ENCODE assay signal across 8 cellular contexts in genomic region chr19:920051-920857, GRCh38. TPM values are rescaled to one million over a fixed set of nuclear protein-coding genes. Genes with fewer than 3 reads are reported as not detected.
A peak's percentile ranks its signal among the peaks of the same experiment; 100 is the strongest.
DNase-seq lines count a peak whose midpoint lies in the region; ATAC-seq and TF ChIP-seq lines count a peak whose summit lies in the region.

No MANE protein-coding gene starts in this region.

- H3K9me3 Mint-ChIP-seq in CD4-positive, CD25-positive, alpha-beta regulatory T cell, result peaks cover 0 to 3% (median 0%) of the 10 kb centered on the region in 7 donors

- peaks cover 59% of the 10 kb centered on the region for H3K4me1 ChIP-seq in CD4-positive, CD25-positive, alpha-beta regulatory T cell (ENCODE audit: control insufficient read depth, insufficient read depth, low read length, poor library complexity, severe bottlenecking)
- H3K4me1 ChIP-seq in mammary epithelial cell (ENCODE audit: insufficient read depth, low read length), result peaks cover 23% of the 10 kb centered on the region
- H3K4me1 ChIP-seq in ovary (ENCODE audit: insufficient read depth), result peaks cover 16% of the 10 kb centered on the region

- no peaks in the 10 kb centered on the region for H3K79me2 ChIP-seq in mammary epithelial cell (ENCODE audit: insufficient read depth, low read length)

- peak; percentile 62 to 80 (median 72) for DNase-seq in CD4-positive, CD25-positive, alpha-beta regulatory T cell
- peak; percentile 64 for DNase-seq in T-helper 22 cell (ENCODE audit: low read depth)
- DNase-seq in mammary epithelial cell, result peak; percentile 27
- DNase-seq in ovary, result peak in 3 of 5 donors; percentile 32 to 58 (median 43)
- no peak for DNase-seq in islet precursor cell
- no peak for DNase-seq in midbrain (lab: John Stamatoyannopoulos, UW)

- H3K4me1 Mint-ChIP-seq in CD4-positive, CD25-positive, alpha-beta regulatory T cell, result peaks cover 0 to 34% (median 13%) of the 10 kb centered on the region in 4 donors

- H2AFZ ChIP-seq in mammary epithelial cell (ENCODE audit: low read depth, low read length), result no peak overlapping the region

- BruUV-seq in mammary epithelial cell (replicated peaks; lab: Mats Ljungman, UMichigan), result no TSS peak

- no peaks in the 10 kb centered on the region for H3K36me3 Mint-ChIP-seq in CD4-positive, CD25-positive, alpha-beta regulatory T cell

- no peaks in the 10 kb centered on the region for H3K36me3 ChIP-seq in CD4-positive, CD25-positive, alpha-beta regulatory T cell (ENCODE audit: control insufficient read depth, insufficient read depth, low read length)
- H3K36me3 ChIP-seq in mammary epithelial cell (ENCODE audit: insufficient read depth, low read length) (no peaks in the 10 kb centered on the region), ovary (no peaks in the 10 kb centered on the region)

- peak overlapping the region; percentile 69 for H3K4me3 ChIP-seq in CD4-positive, CD25-positive, alpha-beta regulatory T cell (ENCODE audit: low read depth, low read length)
- H3K4me3 ChIP-seq in mammary epithelial cell (replicated peaks in 1 of 3; ENCODE audit: insufficient read depth in 1 of 3, low read depth in 2 of 3, low read length in 3 of 3) (no peak overlapping the region), ovary (no peak overlapping the region)

- intact Hi-C loops in mammary epithelial cell (cut with micrococcal nuclease), result no loop called here
- intact Hi-C loops in ovary (cut with DNase I), result loop anchor here in 2 of 4 donors (5.0 to 10.0 kb wide), 3 partner anchors 63 to 315 kb away; partner anchors contain the start of genes CBARP (in 1 of the 2), CFD (in 1 of the 2) and GPX4 (in 1 of the 2)

- H3K27ac Mint-ChIP-seq in CD4-positive, CD25-positive, alpha-beta regulatory T cell, result peak overlapping the region; percentile 6 to 85 (median 39)

- CTCF ChIA-PET in mammary epithelial cell (lab: Charles Lee; ENCODE audit: low non-redundant PET), result no interaction called here

- WGBS in mammary epithelial cell (ENCODE audit: low coverage, missing lambda C conversion rate), result 5% methylated on average over 28 of the region's 84 CpGs
- WGBS in ovary, 3 donors, result 1 to 3% (median 1%) methylated on average over 37 to 84 of the region's 84 CpGs

- dilution Hi-C loops in mammary epithelial cell (cut with HindIII; ENCODE audit: low sequenced_read_pairs), result no loop called here

- no peaks in the 10 kb centered on the region for H3K27me3 ChIP-seq in CD4-positive, CD25-positive, alpha-beta regulatory T cell (ENCODE audit: control insufficient read depth, insufficient read depth, low read length)
- H3K27me3 ChIP-seq in mammary epithelial cell (ENCODE audit: insufficient read depth, low read length) (peaks cover 18% of the 10 kb centered on the region), ovary (peaks cover 8% of the 10 kb centered on the region)

- H3K27ac ChIP-seq in CD4-positive, CD25-positive, alpha-beta regulatory T cell (ENCODE audit: insufficient read depth, low read length, poor library complexity, severe bottlenecking), result no peak overlapping the region
- no peak overlapping the region for H3K27ac ChIP-seq in mammary epithelial cell (ENCODE audit: insufficient read depth, low read depth, low read length)
- H3K27ac ChIP-seq in ovary, result no peak overlapping the region

- peak; percentile 45 to 51 for ATAC-seq in CD4-positive, CD25-positive, alpha-beta regulatory T cell (ENCODE audit: low read depth in 2 of 2)
- ATAC-seq in HG03432 (IDR thresholded peaks at IDR 0.05; ENCODE audit: unreplicated experiment), result peak; percentile 31
- ATAC-seq in HG03354 (IDR thresholded peaks at IDR 0.05; ENCODE audit: poor library complexity, severe bottlenecking, unreplicated experiment), result no peak

- no peak for TF ChIP-seq POLR2A in ovary (IDR thresholded peaks at IDR 0.05)

- TF ChIP-seq CTCF in mammary epithelial cell (conservative IDR thresholded peaks at IDR 0.05 in 1 of 2, IDR thresholded peaks at IDR 0.05 in 1 of 2; ENCODE audit: extremely low read depth in 1 of 2, insufficient read depth in 1 of 2, low read depth in 1 of 2, low read length in 2 of 2) (no peak), ovary (IDR thresholded peaks at IDR 0.05) (no peak)

- no peaks in the 10 kb centered on the region for H3K9me3 ChIP-seq in CD4-positive, CD25-positive, alpha-beta regulatory T cell (ENCODE audit: control insufficient read depth in 2 of 2, low read length in 2 of 2)
- H3K9me3 ChIP-seq in mammary epithelial cell (replicated peaks; ENCODE audit: insufficient read depth, low read length) (no peaks in the 10 kb centered on the region), ovary (no peaks in the 10 kb centered on the region)

- peaks cover 22% of the 10 kb centered on the region for H3K27me3 Mint-ChIP-seq in CD4-positive, CD25-positive, alpha-beta regulatory T cell

- H3K4me3 Mint-ChIP-seq in CD4-positive, CD25-positive, alpha-beta regulatory T cell, result peak overlapping the region; percentile 67 to 92 (median 85)

- in situ Hi-C loops in mammary epithelial cell (cut with MboI; ENCODE audit: low sequenced_read_pairs in 2 of 2), result loop anchor here (5.0 to 10.0 kb wide), 3 partner anchors 62 to 148 kb away; partner anchors contain the start of gene WDR18 (in 2 of the 2)

- no peak for TF ChIP-seq EP300 in ovary (IDR thresholded peaks at IDR 0.05)

- H3K4me2 ChIP-seq in mammary epithelial cell (ENCODE audit: insufficient read depth, low read depth, low read length), result peak overlapping the region; percentile 41

- H4K20me1 ChIP-seq in mammary epithelial cell (ENCODE audit: insufficient read depth, low read length), result no peaks in the 10 kb centered on the region

- H3K9ac ChIP-seq in mammary epithelial cell (ENCODE audit: insufficient read depth, low read length), result no peak overlapping the region

RNA-seq across cellular contexts. Expression of gene KISS1R, which starts 3.1 kb away (rescaled TPM):
- total RNA-seq in CD4-positive, CD25-positive, alpha-beta regulatory T cell, result 0.86 TPM
- 1 to 10 TPM in 1 of 4 donors, under 1 TPM in 2, not detected in 1; 0.21 to 1.2 (median 0.48) TPM for polyA plus RNA-seq in CD4-positive, CD25-positive, alpha-beta regulatory T cell
- total RNA-seq in mammary epithelial cell (not detected), ovary (under 1 TPM in 2 of 7 donors, not detected in 5; 0.28 to 0.90 TPM)
- polyA plus RNA-seq in mammary epithelial cell (0.05 TPM), ovary (not detected)
- polyA minus RNA-seq in mammary epithelial cell, result not detected

RNA-seq across cellular contexts. Expression of gene ARID3A, which starts 5.6 kb away (rescaled TPM):
- 14.4 TPM for total RNA-seq in CD4-positive, CD25-positive, alpha-beta regulatory T cell
- polyA plus RNA-seq in CD4-positive, CD25-positive, alpha-beta regulatory T cell, result 1 to 10 TPM in 2 of 4 donors, under 1 TPM in 2; 0.63 to 1.4 (median 0.99) TPM
- 10 to 100 TPM in 1 of 2 donors, 1 to 10 TPM in 1; 8.2 to 17.4 TPM for total RNA-seq in mammary epithelial cell
- 6.8 TPM for polyA plus RNA-seq in mammary epithelial cell
- polyA minus RNA-seq in mammary epithelial cell, result 2.6 TPM
- 1 to 10 TPM; 2.1 to 8.1 (median 5.2) TPM for total RNA-seq in ovary
- polyA plus RNA-seq in ovary, result 1 to 10 TPM; 1.1 to 1.6 TPM

RNA-seq across cellular contexts. Expression of gene R3HDM4, which starts 7.2 kb away (rescaled TPM):
- total RNA-seq in CD4-positive, CD25-positive, alpha-beta regulatory T cell, result 266 TPM
- 100 to 1,000 TPM; 249 to 283 (median 267) TPM for polyA plus RNA-seq in CD4-positive, CD25-positive, alpha-beta regulatory T cell
- total RNA-seq in mammary epithelial cell (10 to 100 TPM; 39.3 to 53.1 TPM), ovary (10 to 100 TPM; 13.1 to 43.0 (median 31.2) TPM)
- polyA plus RNA-seq in mammary epithelial cell (40.1 TPM), ovary (10 to 100 TPM in 1 of 2 donors, 1 to 10 TPM in 1; 8.7 to 29.5 TPM)
- polyA minus RNA-seq in mammary epithelial cell, result 24.4 TPM

RNA-seq across cellular contexts. Expression of gene RNU6-9, which starts 27.0 kb away (rescaled TPM):
- not detected for total RNA-seq in CD4-positive, CD25-positive, alpha-beta regulatory T cell
- not detected for polyA plus RNA-seq in CD4-positive, CD25-positive, alpha-beta regulatory T cell
- total RNA-seq in mammary epithelial cell (not detected), ovary (not detected)
- polyA plus RNA-seq in mammary epithelial cell (not detected), ovary (not detected)
- not detected for polyA minus RNA-seq in mammary epithelial cell

RNA-seq across cellular contexts. Expression of gene MED16, which starts 27.3 kb away (rescaled TPM):
- 71.5 TPM for total RNA-seq in CD4-positive, CD25-positive, alpha-beta regulatory T cell
- 10 to 100 TPM; 61.9 to 91.7 (median 81.4) TPM for polyA plus RNA-seq in CD4-positive, CD25-positive, alpha-beta regulatory T cell
- total RNA-seq in mammary epithelial cell (10 to 100 TPM; 22.5 to 36.1 TPM), ovary (10 to 100 TPM; 33.1 to 75.4 (median 59.3) TPM)
- polyA plus RNA-seq in mammary epithelial cell (21.7 TPM), ovary (10 to 100 TPM in 1 of 2 donors, under 1 TPM in 1; 0.62 to 42.9 TPM)
- 15.7 TPM for polyA minus RNA-seq in mammary epithelial cell

Comparison
In these comparisons a context has a peak if more than half of its experiments do, and no peak if none do; other contexts are left out.
1. DNase-seq: peak in CD4-positive, CD25-positive, alpha-beta regulatory T cell (3 of 3), T-helper 22 cell (single experiment), mammary epithelial cell (single experiment) and ovary (3 of 5); none in islet precursor cell (single experiment) and midbrain (single experiment).